In genomic region chr11:11480951-11481350, GRCh38 we compare ENCODE assay signal across 24 cellular contexts.
"Had no signal": no experiment of that assay in that cellular context is flagged by ENCODE, and none has a peak within 500 bp of the region (broad histone marks: within the 10 kb centered on the region; RNA-seq: fewer than 3 reads in every experiment).

No MANE protein-coding gene starts in this region.

- H3K9ac ChIP-seq: SK-N-SH had no signal

- H3K9me3 ChIP-seq: ascending aorta, MG63, SJCRH30, SK-N-SH had no signal

- H3K4me3 ChIP-seq: ascending aorta, cardiac muscle cell, MG63, SJCRH30 had no signal

- H3K4me3 Mint-ChIP-seq: activated CD8-positive, alpha-beta T cell treated with anti-CD3 and anti-CD28 coated beads, Interleukin-2, amount 10 ng/mL, durations not matched to agents 7 days and 5 days; activated naive CD8-positive, alpha-beta T cell treated with anti-CD3 and anti-CD28 coated beads, Interleukin-2, amount 50 U/mL, for 24 hours; activated T-cell treated with anti-CD3 and anti-CD28 coated beads, Interleukin-2, amount 50 U/mL, for 24 hours had no signal

- H3K27ac Mint-ChIP-seq: activated CD8-positive, alpha-beta T cell treated with anti-CD3 and anti-CD28 coated beads, Interleukin-2, amount 10 ng/mL, durations not matched to agents 7 days and 5 days; activated naive CD4-positive, alpha-beta T cell treated with anti-CD3 and anti-CD28 coated beads, Interleukin-2, amount 50 U/mL, for 72 hours; activated naive CD8-positive, alpha-beta T cell treated with anti-CD3 and anti-CD28 coated beads, Interleukin-2, amount 50 U/mL, for 24 hours; activated T-cell treated with anti-CD3 and anti-CD28 coated beads, Interleukin-2, amount 50 U/mL, for 24 hours had no signal

- H3K36me3 ChIP-seq: ascending aorta, brain microvascular endothelial cell, cardiac muscle cell, MG63, SJCRH30 had no signal

- H3K27me3 Mint-ChIP-seq: activated T-cell treated with anti-CD3 and anti-CD28 coated beads, Interleukin-2, amount 50 U/mL, for 24 hours had no signal

- H3K9me3 Mint-ChIP-seq: activated naive CD4-positive, alpha-beta T cell treated with anti-CD3 and anti-CD28 coated beads, Interleukin-2, amount 50 U/mL, for 72 hours; activated naive CD8-positive, alpha-beta T cell treated with anti-CD3 and anti-CD28 coated beads, Interleukin-2, amount 50 U/mL, for 24 hours; activated T-cell treated with anti-CD3 and anti-CD28 coated beads, Interleukin-2, amount 50 U/mL, for 24 hours had no signal

- H3K4me1 ChIP-seq: ascending aorta had no signal

- H3K36me3 Mint-ChIP-seq: activated naive CD4-positive, alpha-beta T cell treated with anti-CD3 and anti-CD28 coated beads, Interleukin-2, amount 50 U/mL, for 72 hours had no signal

- H3K27me3 ChIP-seq: ascending aorta, brain microvascular endothelial cell, cardiac muscle cell, MG63, SJCRH30 had no signal

- ATAC-seq: activated CD4-positive, CD25-positive, alpha-beta regulatory T cell treated with anti-CD3 and anti-CD28 coated beads, Interleukin-2, amount 50 U/mL, for 24 hours; activated CD8-positive, alpha-beta T cell treated with anti-CD3 and anti-CD28 coated beads, Interleukin-2, amount 10 ng/mL, durations not matched to agents 7 days and 5 days; activated naive CD4-positive, alpha-beta T cell treated with anti-CD3 and anti-CD28 coated beads, Interleukin-2, amount 50 U/mL, for 72 hours; activated naive CD8-positive, alpha-beta T cell treated with anti-CD3 and anti-CD28 coated beads, Interleukin-2, amount 50 U/mL, for 24 hours; HepG2 had no signal

- H3K4me1 Mint-ChIP-seq: activated naive CD8-positive, alpha-beta T cell treated with anti-CD3 and anti-CD28 coated beads, Interleukin-2, amount 50 U/mL, for 24 hours had no signal

- H3K4me2 ChIP-seq: SK-N-SH had no signal

- DNase-seq: activated CD4-positive, alpha-beta T cell treated with anti-CD3 and anti-CD28 coated beads for 4 hours; activated CD8-positive, alpha-beta T cell treated with anti-CD3 and anti-CD28 coated beads, Interleukin-2, amount 10 ng/mL, durations not matched to agents 7 days and 5 days; activated effector memory CD4-positive, alpha-beta T cell treated with anti-CD3 and anti-CD28 coated beads, Interleukin-2, amount 50 U/mL, for 16 hours; activated naive CD4-positive, alpha-beta T cell treated with Interleukin-2 at 50 U/mL for 16 hours; activated naive CD8-positive, alpha-beta T cell treated with anti-CD3 and anti-CD28 coated beads, Interleukin-2, amount 50 U/mL, for 24 hours; activated T-cell treated with anti-CD3 and anti-CD28 coated beads, Interleukin-2, amount 50 U/mL, for 24 hours; amniotic stem cell; brain microvascular endothelial cell; MG63; NCI-H1105 treated with DMSO at 0.1 percent for 48 hours; NCI-H146; NCI-H1930; NCI-H2171; NCI-H2227 treated with DMSO at 0.1 percent for 48 hours; NCI-H510A; NCI-H526 treated with DMSO at 0.1 percent for 48 hours; SJCRH30; SK-N-SH; T-helper 1 cell had no signal

- H3K27ac ChIP-seq: brain microvascular endothelial cell, cardiac muscle cell, SJCRH30 had no signal
